Comparison of ENCODE assay signal across 13 cellular contexts in genomic region chr22:32533265-32534068, GRCh38. TPM values are rescaled to one million over a fixed set of nuclear protein-coding genes. Genes with fewer than 3 reads are reported as not detected.
DNase-seq lines count a peak whose midpoint lies in the region; ATAC-seq, FAIRE-seq and TF ChIP-seq lines count a peak whose summit lies in the region.
"Had no signal": no experiment of that assay in that cellular context is flagged by ENCODE, and none has a peak within 500 bp of the region (broad histone marks: within the 10 kb centered on the region; RNA-seq: fewer than 3 reads in every experiment).

No MANE protein-coding gene starts in this region.

- peak overlapping the region; percentile 26; the same call in 1 of the 3 replicates for H3K4me2 ChIP-seq in A549

- no peak for TF ChIP-seq CTCF in A549 (IDR thresholded peaks at IDR 0.05)
- no peak for TF ChIP-seq CTCF in fibroblast of villous mesenchyme (IDR thresholded peaks at IDR 0.05; ENCODE audit: insufficient read depth, low read depth, low read length)
- no peak for TF ChIP-seq CTCF in osteocyte (IDR thresholded peaks at IDR 0.05)

- no peaks in the 10 kb centered on the region for H3K27me3 ChIP-seq in SJSA1 (replicated peaks)

- H3K4me1 ChIP-seq in A549: peaks cover 16% of the 10 kb centered on the region
- H3K4me1 ChIP-seq in SJSA1 (replicated peaks): peaks cover 39% of the 10 kb centered on the region

- ATAC-seq in A549 (no peak), sciatic nerve (no peak)
- ATAC-seq: stimulated activated naive CD8-positive, alpha-beta T cell treated with anti-CD3 and anti-CD28 coated beads, Interleukin-15, amount 100 ng/mL, for 72 hours had no signal

- intact Hi-C loops in sciatic nerve (cut with DNase I): loop anchor here (10.0 kb wide), 1 partner anchor 261 kb away; no protein-coding TSS in a partner anchor

- TF ChIP-seq EP300 in A549 (IDR thresholded peaks at IDR 0.05): no peak

- H3K36me3 ChIP-seq in SJSA1: no peaks in the 10 kb centered on the region

- WGBS in A549 (ENCODE audit: missing lambda C conversion rate): 64% methylated on average over 10 of the region's 14 CpGs

- TF ChIP-seq RAD21 in A549 (conservative IDR thresholded peaks at IDR 0.05 in 1 of 2, IDR thresholded peaks at IDR 0.05 in 1 of 2): no peak

- no peak for FAIRE-seq in A549 (lab: Jason Lieb, UNC)

- H3K27ac ChIP-seq in A549 (peak overlapping the region; percentile 56 to 59; a peak in 3 of 6 replicates), SJSA1 (peak overlapping the region; percentile 69)
- H3K27ac ChIP-seq: epithelial cell of prostate had no signal

- H3K4me3 ChIP-seq in A549 (no peak overlapping the region), SJSA1 (no peak overlapping the region), fibroblast of villous mesenchyme (ENCODE audit: low read depth, low read length) (no peak overlapping the region)

- no peak overlapping the region for H3K4me3 Mint-ChIP-seq in osteocyte (ENCODE audit: unreplicated experiment)
- H3K4me3 Mint-ChIP-seq: memory B cell; stimulated activated naive CD8-positive, alpha-beta T cell treated with anti-CD3 and anti-CD28 coated beads, Interleukin-15, amount 100 ng/mL, for 72 hours had no signal

- peaks cover 2% of the 10 kb centered on the region for H3K27me3 Mint-ChIP-seq in osteocyte (ENCODE audit: unreplicated experiment)

- peaks cover 40% of the 10 kb centered on the region for H3K4me1 Mint-ChIP-seq in osteocyte (ENCODE audit: unreplicated experiment)
- H3K4me1 Mint-ChIP-seq: memory B cell; stimulated activated naive CD8-positive, alpha-beta T cell treated with anti-CD3 and anti-CD28 coated beads, Interleukin-15, amount 100 ng/mL, for 72 hours had no signal

- peak overlapping the region; percentile 20 for H3K27ac Mint-ChIP-seq in osteocyte (ENCODE audit: unreplicated experiment)
- H3K27ac Mint-ChIP-seq: memory B cell had no signal

- no peak for DNase-seq in A549 (ENCODE audit: low read depth in 1 of 2, low spot score in 1 of 2)
- peak; percentile 56 to 58 for DNase-seq in SJSA1 (ENCODE audit: low read depth in 1 of 2, low spot score in 2 of 2)
- peak; percentile 60 for DNase-seq in fibroblast of villous mesenchyme (ENCODE audit: low read depth)
- no peak for DNase-seq in osteocyte (ENCODE audit: extremely low spot score, unreplicated experiment)
- no peak for DNase-seq in GF-D8 (lab: John Stamatoyannopoulos, UW)
- DNase-seq in sciatic nerve (ENCODE audit: low spot score): no peak
- no peak for DNase-seq in DMS153 (lab: John Stamatoyannopoulos, UW)
- DNase-seq in mucosa of gallbladder (ENCODE audit: low spot score): no peak
- DNase-seq: AML-193; NCI-H526 treated with DMSO at 0.1 percent for 48 hours; stimulated activated naive CD8-positive, alpha-beta T cell treated with anti-CD3 and anti-CD28 coated beads, Interleukin-15, amount 100 ng/mL, for 72 hours had no signal

- H3K36me3 Mint-ChIP-seq in osteocyte (ENCODE audit: unreplicated experiment): no peaks in the 10 kb centered on the region

- POLR2A ChIA-PET in A549 (lab: Yijun Ruan, JAX): no interaction called here

- no peaks in the 10 kb centered on the region for H3K9me3 ChIP-seq in A549
- no peaks in the 10 kb centered on the region for H3K9me3 ChIP-seq in SJSA1 (replicated peaks)

- no peak for TF ChIP-seq POLR2A in A549 (IDR thresholded peaks at IDR 0.05; ENCODE audit: low read length)

- H3K9me3 Mint-ChIP-seq in osteocyte (ENCODE audit: unreplicated experiment): no peaks in the 10 kb centered on the region
- H3K9me3 Mint-ChIP-seq: stimulated activated naive CD8-positive, alpha-beta T cell treated with anti-CD3 and anti-CD28 coated beads, Interleukin-15, amount 100 ng/mL, for 72 hours had no signal

- CTCF ChIA-PET in A549 (lab: Yijun Ruan, JAX): interaction anchor here (0.7 to 10.5 kb wide), 2 partner anchors 34 to 264 kb away, joined by 3 to 187 read pairs; partner anchors contain the start of gene TIMP3

TF ChIP-seq in A549, 52 proteins besides CTCF, POLR2A, EP300 and RAD21:
- TF ChIP-seq JUNB (IDR thresholded peaks at IDR 0.05) (no peak), MAZ (IDR thresholded peaks at IDR 0.05; ENCODE audit: borderline replicate concordance, low read depth, low read length) (no peak), NPAS2 (CRISPR knock-in tag; IDR thresholded peaks at IDR 0.05; ENCODE audit: borderline replicate concordance) (no peak), HOXA7 (CRISPR knock-in tag; IDR thresholded peaks at IDR 0.05) (no peak), POLR2AphosphoS2 (conservative IDR thresholded peaks at IDR 0.05; ENCODE audit: low read length) (no peak), MAX (IDR thresholded peaks at IDR 0.05) (no peak), CHD4 (IDR thresholded peaks at IDR 0.05; ENCODE audit: borderline replicate concordance) (no peak), KDM5A (IDR thresholded peaks at IDR 0.05) (no peak), ZSCAN20 (CRISPR knock-in tag; IDR thresholded peaks at IDR 0.05) (no peak), RFX5 (IDR thresholded peaks at IDR 0.05) (no peak), RARB (CRISPR knock-in tag; IDR thresholded peaks at IDR 0.05) (no peak), FOSL2 (IDR thresholded peaks at IDR 0.05) (no peak), FOSL2 (CRISPR knock-in tag; IDR thresholded peaks at IDR 0.05) (no peak), REST (IDR thresholded peaks at IDR 0.05) (no peak), ESRRA (IDR thresholded peaks at IDR 0.05; ENCODE audit: borderline replicate concordance, low read length) (no peak)
TF ChIP-seq in A549: peak in this region for 0.

RNA-seq across cellular contexts. Expression of gene FBXO7, which starts 58.9 kb away (rescaled TPM):
- 131 and 134 TPM in 2 replicates for polyA plus RNA-seq in A549 (2011; rRNA removed)
- 51.5 and 63.0 TPM in 2 replicates for polyA plus RNA-seq in A549 (2012; cell fraction: cytosol; rRNA removed)
- polyA plus RNA-seq in A549 (2012; cell fraction: nucleus; rRNA removed): 31.2 and 42.9 TPM in 2 replicates
- polyA plus RNA-seq in A549 (2017; fragmentation: RNase III; extraction: RNeasy Plus Mini Kit Qiagen cat#74134 plus additional on column Dnase treatment): 53.4 to 58.0 TPM (median 57.3 TPM) in 3 replicates
- polyA minus RNA-seq in A549 (2011; rRNA and poly(A)+ RNA removed): 94.2 and 119 TPM in 2 replicates
- total RNA-seq in SJSA1 (2014; rRNA removed; shearing (Covaris generic)): 107 and 139 TPM in 2 replicates
- total RNA-seq in fibroblast of villous mesenchyme: 65.7 and 72.1 TPM in 2 replicates
- total RNA-seq in osteocyte: 84.7 and 86.9 TPM in 2 replicates
- 109 TPM for total RNA-seq in sciatic nerve
- total RNA-seq in mucosa of gallbladder: 75.6 TPM

Comparison
In these comparisons a context has a peak if more than half of its experiments do, and no peak if none do; other contexts are left out.
1. DNase-seq: peak in SJSA1 (2 of 2) and fibroblast of villous mesenchyme (single experiment); none in A549 (0 of 2), osteocyte (single experiment), GF-D8 (single experiment), sciatic nerve (single experiment), DMS153 (single experiment) and mucosa of gallbladder (single experiment).